Comparison of ENCODE assay signal across 9 cellular contexts in the genomic region with DNA sequence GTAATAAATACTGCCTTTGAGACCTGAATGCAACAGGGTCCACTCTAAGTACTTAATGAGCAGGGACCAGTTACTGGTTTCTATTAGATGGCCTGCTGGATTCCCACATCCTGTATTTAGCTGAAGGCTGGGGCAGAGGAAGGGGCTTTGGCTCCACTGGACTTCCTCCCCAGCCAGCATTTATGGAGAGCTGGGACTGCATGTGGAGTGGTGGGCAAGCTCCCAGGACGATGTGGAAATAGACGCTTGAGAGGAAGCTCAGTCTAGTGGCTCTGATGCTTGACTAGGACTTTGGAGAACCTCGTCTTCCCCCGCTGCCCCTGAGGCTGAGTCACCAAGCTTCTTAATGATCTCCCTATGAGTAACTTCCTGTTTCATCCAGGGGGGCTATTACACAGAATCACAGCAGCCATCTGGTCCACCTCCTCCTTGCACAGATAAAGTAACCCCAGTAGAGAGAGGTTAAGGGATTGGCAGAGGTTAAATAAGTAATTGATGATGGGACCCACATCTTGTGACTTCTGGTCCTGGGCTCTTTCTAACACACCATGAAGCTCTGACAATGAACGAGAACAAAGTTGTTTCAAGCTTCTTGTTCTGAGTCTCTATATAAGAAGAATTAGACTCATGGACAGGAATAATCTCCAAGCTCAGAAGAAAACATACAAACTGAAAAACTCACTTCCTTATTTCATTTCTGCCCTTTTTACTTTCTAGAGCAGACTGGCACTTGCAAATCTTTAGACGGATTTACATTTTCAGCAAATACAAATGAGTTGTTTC.
A peak's percentile ranks its signal among the peaks of the same experiment; 100 is the strongest.
DNase-seq lines count a peak whose midpoint lies in the region; ATAC-seq, FAIRE-seq and TF ChIP-seq lines count a peak whose summit lies in the region.
"Had no signal": no experiment of that assay in that cellular context is flagged by ENCODE, and none has a peak within 500 bp of the region (broad histone marks: within the 10 kb centered on the region; RNA-seq: fewer than 3 reads in every experiment).

No MANE protein-coding gene starts in this region.

- no peak for TF ChIP-seq CTCF in gastrocnemius medialis (IDR thresholded peaks at IDR 0.05 in 4 of 5, conservative IDR thresholded peaks at IDR 0.05 in 1 of 5)

- H3K36me3 ChIP-seq in gastrocnemius medialis = no peaks in the 10 kb centered on the region

- intact Hi-C loops in gastrocnemius medialis (cut with DNase I; ENCODE audit: low total_unique reads) = no loop called here

- no peak overlapping the region for H3K4me3 ChIP-seq in gastrocnemius medialis
- H3K4me3 ChIP-seq: dorsolateral prefrontal cortex had no signal

- H3K4me1 ChIP-seq in gastrocnemius medialis = peaks cover 16 to 17% of the 10 kb centered on the region in 2 donors

- no peaks in the 10 kb centered on the region for H3K9me3 ChIP-seq in gastrocnemius medialis

- peak overlapping the region in 3 of 4 donors; percentile 1 to 54 (median 5) for H3K27ac ChIP-seq in gastrocnemius medialis

- FAIRE-seq in TTC549 (lab: Jason Lieb, UNC) = peak; percentile 46

- peak; percentile 22 for DNase-seq in NCI-H510A treated with DMSO at 0.1 percent for 48 hours (lab: John Stamatoyannopoulos, UW)
- no peak for DNase-seq in NCI-H510A (lab: John Stamatoyannopoulos, UW)
- DNase-seq in germinal center (ENCODE audit: low spot score) = peak; percentile 65
- peak; percentile 54 to 71 for DNase-seq in gastrocnemius medialis
- DNase-seq in activated CD4-positive, CD25-positive, alpha-beta regulatory T cell (lab: John Stamatoyannopoulos, UW) = no peak

- no peak for TF ChIP-seq POLR2A in gastrocnemius medialis (IDR thresholded peaks at IDR 0.05)

- ATAC-seq in GM21390 (IDR thresholded peaks at IDR 0.05; ENCODE audit: unreplicated experiment) (peak; percentile 77), HG03571 (IDR thresholded peaks at IDR 0.05; ENCODE audit: unreplicated experiment) (peak; percentile 81), gastrocnemius medialis (peak; percentile 61 to 76)

- no peaks in the 10 kb centered on the region for H3K27me3 ChIP-seq in gastrocnemius medialis
- H3K27me3 ChIP-seq: dorsolateral prefrontal cortex had no signal

- in situ Hi-C loops in gastrocnemius medialis (cut with MboI; ENCODE audit: low sequenced_read_pairs in 4 of 4) = no loop called here

Comparison
In these comparisons a context has a peak if more than half of its experiments do, and no peak if none do; other contexts are left out.
1. DNase-seq: peak in NCI-H510A treated with DMSO at 0.1 percent for 48 hours (single experiment), germinal center (single experiment) and gastrocnemius medialis (2 of 2); none in NCI-H510A (single experiment) and activated CD4-positive, CD25-positive, alpha-beta regulatory T cell (0 of 4).
2. Peak in every context shown above with its lines, with median percentiles within 50 percentile points of each other: ATAC-seq.